1 cellular context compared by ENCODE assay signal in genomic region chr16:11736903-11737302, GRCh38.
TF ChIP-seq lines count a peak whose summit lies in the region.

No MANE protein-coding gene starts in this region.

TF ChIP-seq in HEK293, 187 proteins besides CTCF, POLR2A, EP300 and RAD21 (continued from another document):
- TF ChIP-seq HIC1 (tag by site-specific recombination; IDR thresholded peaks at IDR 0.05) (0 out of 2 replicates have a peak, but pooled peaks have one; percentile 36), ZNF280C (tag by site-specific recombination; IDR thresholded peaks at IDR 0.05) (no peak), ZNF843 (tag by site-specific recombination; IDR thresholded peaks at IDR 0.05) (peak; percentile 78), ZNF16 (tag by site-specific recombination; IDR thresholded peaks at IDR 0.05; ENCODE audit: low read depth) (no peak), ZNF335 (tag by site-specific recombination; conservative IDR thresholded peaks at IDR 0.05) (no peak), ZBTB20 (tag by site-specific recombination; IDR thresholded peaks at IDR 0.05) (no peak), RBAK (tag by site-specific recombination; IDR thresholded peaks at IDR 0.05) (0 out of 2 replicates have a peak, but pooled peaks have one; percentile 23), ZNF664 (tag by site-specific recombination; IDR thresholded peaks at IDR 0.05) (no peak)
TF ChIP-seq in HEK293: peak in this region for 10.
